In the genomic region with DNA sequence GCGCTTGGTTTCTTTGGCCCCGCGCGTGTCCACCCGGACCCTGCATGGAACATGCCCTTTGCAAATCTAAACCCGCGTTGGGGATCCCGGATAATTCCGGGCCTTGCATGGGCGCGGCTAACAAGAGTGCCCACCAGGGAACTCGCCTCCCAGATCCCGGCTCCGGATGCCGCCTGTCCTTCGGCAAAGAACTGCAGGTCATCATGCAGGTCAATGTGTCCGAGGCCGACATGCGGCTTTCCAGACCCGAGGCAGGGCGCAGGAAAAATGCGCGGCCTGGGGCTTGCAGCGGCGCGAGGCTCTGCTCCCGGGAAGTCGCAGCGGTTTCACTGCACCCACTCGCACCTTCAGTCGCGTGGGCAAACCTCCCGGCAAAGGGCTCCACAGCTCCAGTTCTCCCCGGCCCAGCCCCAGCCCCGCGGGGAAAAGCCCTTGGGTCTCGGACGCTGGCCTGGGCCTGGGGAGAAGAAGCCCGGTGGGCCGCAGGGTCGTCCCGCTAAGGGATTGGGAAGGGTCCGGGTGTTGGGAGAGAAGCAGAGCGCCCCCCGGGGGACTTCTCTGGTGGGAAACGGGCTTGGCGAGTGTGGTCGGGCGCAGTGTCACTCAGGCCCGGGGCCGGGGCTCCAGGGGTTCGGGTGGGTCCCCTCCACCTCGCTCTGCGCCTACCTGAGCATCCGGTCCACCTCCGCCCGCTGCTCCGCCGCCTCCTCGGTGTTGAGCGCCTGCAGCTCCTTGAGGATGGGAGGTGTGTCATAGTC, we compare ENCODE assay signal across 8 cellular contexts. TPM values are rescaled to one million over a fixed set of nuclear protein-coding genes. Genes with fewer than 3 reads are reported as not detected.
A peak's percentile ranks its signal among the peaks of the same experiment; 100 is the strongest.
DNase-seq lines count a peak whose midpoint lies in the region; ATAC-seq and TF ChIP-seq lines count a peak whose summit lies in the region.

No MANE protein-coding gene starts in this region.

- no peaks in the 10 kb centered on the region for H3K9me3 Mint-ChIP-seq in naive thymus-derived CD8-positive, alpha-beta T cell

- no peaks in the 10 kb centered on the region for H3K36me3 Mint-ChIP-seq in naive thymus-derived CD8-positive, alpha-beta T cell

- peaks cover 29% of the 10 kb centered on the region for H3K27me3 ChIP-seq in colonic mucosa

- H3K27ac Mint-ChIP-seq in naive thymus-derived CD8-positive, alpha-beta T cell, result no peak overlapping the region

- POLR2A ChIA-PET in naive thymus-derived CD8-positive, alpha-beta T cell (lab: Charles Lee), result no interaction called here

- peak overlapping the region; percentile 69 for H3K27ac ChIP-seq in colonic mucosa

- peak overlapping the region; percentile 81 for H3K4me3 ChIP-seq in GM08714 (ENCODE audit: low read length)
- H3K4me3 ChIP-seq in colonic mucosa, result peak overlapping the region; percentile 49

- intact Hi-C loops in colonic mucosa (cut with DNase I), result no loop called here

- peaks cover 37 to 95% (median 61%) of the 10 kb centered on the region in 5 donors for H3K27me3 Mint-ChIP-seq in naive thymus-derived CD8-positive, alpha-beta T cell

- peak overlapping the region; percentile 81 to 98 for H3K9ac ChIP-seq in colonic mucosa (ENCODE audit: low read depth in 2 of 2, low read length in 2 of 2)

- peak; percentile 64 for DNase-seq in colonic mucosa
- DNase-seq in naive thymus-derived CD8-positive, alpha-beta T cell, result peak in 2 of 10 donors; percentile 6 to 24
- DNase-seq in NCI-H1092 (lab: John Stamatoyannopoulos, UW), result no peak
- no peak for DNase-seq in AG08395 (ENCODE audit: low spot score)

- no peak for TF ChIP-seq CTCF in colonic mucosa (IDR thresholded peaks at IDR 0.05)

- H3K4me3 Mint-ChIP-seq in naive thymus-derived CD8-positive, alpha-beta T cell, result peak overlapping the region in 9 of 10 donors; percentile 49 to 83 (median 77)

- peaks cover 5% of the 10 kb centered on the region for H3K4me1 ChIP-seq in colonic mucosa

- peak; percentile 20 for ATAC-seq in HG02798 (IDR thresholded peaks at IDR 0.05; ENCODE audit: poor library complexity, unreplicated experiment)
- ATAC-seq in naive thymus-derived CD8-positive, alpha-beta T cell, result peak; percentile 59 to 67
- ATAC-seq in GM21825 (IDR thresholded peaks at IDR 0.05; ENCODE audit: unreplicated experiment), result no peak
- no peak for ATAC-seq in HG03280 (IDR thresholded peaks at IDR 0.05; ENCODE audit: unreplicated experiment)

- no peaks in the 10 kb centered on the region for H3K36me3 ChIP-seq in colonic mucosa

- H3K9me3 ChIP-seq in colonic mucosa, result no peaks in the 10 kb centered on the region

- H3K4me1 Mint-ChIP-seq in naive thymus-derived CD8-positive, alpha-beta T cell, result peaks cover 11 to 36% (median 28%) of the 10 kb centered on the region in 4 donors

RNA-seq across cellular contexts. Expression of a gene that starts 0.8 kb away (rescaled TPM):
- total RNA-seq in colonic mucosa, result 10 to 100 TPM; 28.0 to 34.8 TPM
- not detected for total RNA-seq in naive thymus-derived CD8-positive, alpha-beta T cell
- polyA plus RNA-seq in naive thymus-derived CD8-positive, alpha-beta T cell, result not detected

Comparison
In these comparisons a context has a peak if more than half of its experiments do, and no peak if none do; other contexts are left out.
1. ATAC-seq: peak in HG02798 (single experiment) and naive thymus-derived CD8-positive, alpha-beta T cell (2 of 2); none in GM21825 (single experiment) and HG03280 (single experiment).
2. RNA of a gene that starts 0.8 kb away (total RNA-seq): 28.0 to 34.8 TPM in colonic mucosa; not detected in naive thymus-derived CD8-positive, alpha-beta T cell; every median in the first group is over 10 times any median in the second.